8 cellular contexts compared by ENCODE assay signal in genomic region chr1:35769188-35769758, GRCh38. TPM values are rescaled to one million over a fixed set of nuclear protein-coding genes. Genes with fewer than 3 reads are reported as not detected.
A peak's percentile ranks its signal among the peaks of the same experiment; 100 is the strongest.
DNase-seq lines count a peak whose midpoint lies in the region; ATAC-seq and TF ChIP-seq lines count a peak whose summit lies in the region.

No MANE protein-coding gene starts in this region.

- peak in 1 of 3 experiments; percentile 4 for TF ChIP-seq CTCF in esophagus muscularis mucosa (IDR thresholded peaks at IDR 0.05)

- no peaks in the 10 kb centered on the region for H3K9me3 ChIP-seq in esophagus muscularis mucosa

- TF ChIP-seq EP300 in esophagus muscularis mucosa (IDR thresholded peaks at IDR 0.05), result no peak

- peak; percentile 96 for DNase-seq in DMS153 treated with DMSO at 0.1 percent for 48 hours (lab: John Stamatoyannopoulos, UW; ENCODE audit: unreplicated experiment)
- DNase-seq in HuH-7.5 (ENCODE audit: low spot score), result peak; percentile 88
- DNase-seq in OCI-M1 (lab: John Stamatoyannopoulos, UW), result peak; percentile 95
- peak; percentile 80 for DNase-seq in activated T-cell treated with anti-CD3 and anti-CD28 coated beads, Interleukin-2, amount 50 U/mL, for 1 hour
- peak; percentile 93 for DNase-seq in esophagus muscularis mucosa (ENCODE audit: extremely low spot score)
- peak; percentile 95 for DNase-seq in myocyte (ENCODE audit: low read depth)
- peak; percentile 55 to 74 for DNase-seq in stimulated activated CD8-positive, alpha-beta memory T cell treated with anti-CD3 and anti-CD28 coated beads, Interleukin-7, amount 100 ng/mL, for 4 hours (ENCODE audit: low read depth in 2 of 2)

- H3K36me3 ChIP-seq in esophagus muscularis mucosa, result no peaks in the 10 kb centered on the region

- peaks cover 0 to 20% (median 13%) of the 10 kb centered on the region in 4 donors for H3K4me1 ChIP-seq in esophagus muscularis mucosa

- peak; percentile 80 for ATAC-seq in GM21528 (IDR thresholded peaks at IDR 0.05; ENCODE audit: low FRiP score, unreplicated experiment)

- no peak for TF ChIP-seq POLR2A in esophagus muscularis mucosa (IDR thresholded peaks at IDR 0.05; ENCODE audit: low read depth)

- no peaks in the 10 kb centered on the region for H3K27me3 ChIP-seq in esophagus muscularis mucosa

- 1% methylated on average over 18 of the region's 58 CpGs for WGBS in esophagus muscularis mucosa

- H3K27ac ChIP-seq in esophagus muscularis mucosa (replicated peaks in 1 of 4), result peak overlapping the region; percentile 75 to 81 (median 80)

- intact Hi-C loops in esophagus muscularis mucosa (cut with DNase I), result loop anchor here (5.0 kb wide), 1 partner anchor 52 kb away; the partner anchor contains the start of gene C1orf216

- H3K4me3 ChIP-seq in esophagus muscularis mucosa, result peak overlapping the region; percentile 64 to 89 (median 76)

RNA-seq across cellular contexts. Expression of gene CLSPN, which starts 0.5 kb away (rescaled TPM):
- total RNA-seq in esophagus muscularis mucosa, result under 1 TPM in 3 of 4 donors, not detected in 1; under 0.01 to 0.40 (median 0.17) TPM
- total RNA-seq in myocyte, result 0.51 and 0.52 TPM in 2 replicates
- polyA plus RNA-seq in myocyte (2012), result 0.34 TPM

RNA-seq across cellular contexts. Expression of gene AGO4, which starts 38.5 kb away (rescaled TPM):
- total RNA-seq in esophagus muscularis mucosa (10 to 100 TPM; 25.2 to 42.7 (median 33.0) TPM), myocyte (12.7 and 14.1 TPM in 2 replicates)
- 9.5 TPM for polyA plus RNA-seq in myocyte (2012)

RNA-seq across cellular contexts. Expression of gene C1orf216, which starts 50.6 kb away (rescaled TPM):
- 10 to 100 TPM; 20.5 to 33.2 (median 28.2) TPM for total RNA-seq in esophagus muscularis mucosa
- 29.0 and 37.5 TPM in 2 replicates for total RNA-seq in myocyte
- polyA plus RNA-seq in myocyte (2012), result 36.2 TPM

Comparison
In these comparisons a context has a peak if more than half of its experiments do, and no peak if none do; other contexts are left out.
1. Peak in every context shown above with its lines: DNase-seq, ATAC-seq, H3K4me3 ChIP-seq and H3K27ac ChIP-seq.